In the genomic region with DNA sequence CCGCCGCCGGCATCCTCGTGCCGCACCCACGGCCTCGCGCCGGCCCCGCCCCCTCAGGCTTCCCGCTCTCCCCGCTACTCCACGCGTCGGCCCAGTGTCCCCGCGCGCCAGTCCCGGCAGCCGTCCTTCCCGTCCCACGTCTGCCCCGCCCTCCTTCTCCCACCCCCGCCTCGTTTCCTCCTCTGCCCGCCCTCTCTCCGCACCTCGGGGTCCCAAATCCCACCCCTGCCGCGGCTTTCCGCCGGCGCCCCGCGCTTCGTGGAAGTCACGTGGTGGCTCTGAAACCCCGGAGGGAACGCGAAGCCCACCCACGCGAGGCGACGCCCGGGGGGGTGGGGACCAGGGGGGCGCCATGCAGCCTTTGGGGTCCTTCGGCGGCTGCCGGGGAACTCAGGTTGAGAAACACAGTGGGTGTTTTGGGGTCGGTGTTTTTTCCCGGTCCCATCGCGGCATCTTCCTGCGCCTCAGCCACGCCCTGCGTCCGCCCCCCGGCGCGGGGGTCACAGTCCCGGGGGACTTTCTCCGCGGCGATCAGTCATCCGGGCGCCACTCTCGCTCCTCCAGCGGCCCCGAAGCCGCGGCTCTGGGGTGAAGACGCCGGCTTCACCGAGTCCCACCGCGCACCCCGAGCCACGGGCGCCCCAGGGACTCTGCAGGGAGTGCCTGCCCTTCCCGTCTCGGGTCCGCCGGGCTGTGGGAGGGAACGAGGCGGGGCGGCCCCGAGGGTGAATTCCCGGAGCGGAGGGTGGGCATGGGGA, we compare ENCODE assay signal across 8 cellular contexts. TPM values are rescaled to one million over a fixed set of nuclear protein-coding genes. Genes with fewer than 3 reads are reported as not detected.
DNase-seq lines count a peak whose midpoint lies in the region; ATAC-seq and TF ChIP-seq lines count a peak whose summit lies in the region.

A gene with protein sequence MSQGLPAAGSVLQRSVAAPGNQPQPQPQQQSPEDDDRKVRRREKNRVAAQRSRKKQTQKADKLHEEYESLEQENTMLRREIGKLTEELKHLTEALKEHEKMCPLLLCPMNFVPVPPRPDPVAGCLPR (minus strand): TSS at position 2 of the 758 bp plus-strand sequence. CDS start 78 bp downstream, outside the sequence.

- intact Hi-C loops in Right ventricle myocardium inferior (cut with DNase I) = no loop called here
- intact Hi-C loops in prostate gland (cut with DNase I) = no loop called here

- peaks cover 7% of the 10 kb centered on the region for H3K4me1 ChIP-seq in prostate gland (replicated peaks)

- DNase-seq in EH (ENCODE audit: low read depth) = peak; percentile 52
- peak; percentile 37 for DNase-seq in NCI-H82 treated with DMSO at 0.1 percent for 48 hours (lab: John Stamatoyannopoulos, UW; ENCODE audit: unreplicated experiment)
- DNase-seq in activated effector memory CD4-positive, alpha-beta T cell treated with Interleukin-2 at 50 U/mL for 16 hours = peak; percentile 32
- DNase-seq in Right ventricle myocardium inferior (ENCODE audit: missing footprints) = peak; percentile 85
- DNase-seq in prostate gland (ENCODE audit: low spot score) = no peak

- peak within 1 kb of the TSS; percentile 39 to 46 for H3K4me3 ChIP-seq in prostate gland

- ATAC-seq in GM21786 (IDR thresholded peaks at IDR 0.05; ENCODE audit: unreplicated experiment) (peak; percentile 2), Right ventricle myocardium inferior (peak; percentile 59), HG03108 (IDR thresholded peaks at IDR 0.05; ENCODE audit: unreplicated experiment) (no peak), HG03469 (IDR thresholded peaks at IDR 0.05; ENCODE audit: unreplicated experiment) (no peak)

- TF ChIP-seq POLR2A in prostate gland (IDR thresholded peaks at IDR 0.05) = no peak

- H3K27ac ChIP-seq in prostate gland = peak within 1 kb of the TSS; percentile 35 to 44

- no peaks in the 10 kb centered on the region for H3K27me3 ChIP-seq in prostate gland (replicated peaks; ENCODE audit: insufficient read depth)

- WGBS in prostate gland = under 1% methylated on average over 64 of the region's 89 CpGs

- no peaks in the 10 kb centered on the region for H3K9me3 ChIP-seq in prostate gland

- H3K36me3 ChIP-seq in prostate gland = no peaks in the 10 kb centered on the region

- TF ChIP-seq CTCF in prostate gland (IDR thresholded peaks at IDR 0.05) = no peak

RNA-seq across cellular contexts. Expression of the gene that starts here (rescaled TPM):
- total RNA-seq in Right ventricle myocardium inferior = 1.2 TPM
- total RNA-seq in prostate gland = 1 to 10 TPM in 1 of 2 donors, not detected in 1; 4.0 TPM

Comparison
In these comparisons a context has a peak if more than half of its experiments do, and no peak if none do; other contexts are left out.
1. ATAC-seq: peak in GM21786 (single experiment) and Right ventricle myocardium inferior (single experiment); none in HG03108 (single experiment) and HG03469 (single experiment).